Comparison of ENCODE assay signal across 2 cellular contexts in genomic region chr5:74242516-74242915, GRCh38.
TF ChIP-seq lines count a peak whose summit lies in the region.

No MANE protein-coding gene starts in this region.

TF ChIP-seq in IMR-90, 13 proteins besides CTCF, POLR2A, EP300 and RAD21 (continued from another document):
- TF ChIP-seq MAFK (IDR thresholded peaks at IDR 0.05; ENCODE audit: low read depth, low read length), result no peak
- no peak for TF ChIP-seq RCOR1 (IDR thresholded peaks at IDR 0.05; ENCODE audit: insufficient replicate concordance, low read length)
- no peak for TF ChIP-seq CEBPB (IDR thresholded peaks at IDR 0.05; ENCODE audit: low read depth, low read length)
- no peak for TF ChIP-seq MAZ (IDR thresholded peaks at IDR 0.05; ENCODE audit: borderline replicate concordance, low read depth, low read length)
- TF ChIP-seq NFE2L2 (IDR thresholded peaks at IDR 0.05; ENCODE audit: low read depth, low read length), result no peak
- TF ChIP-seq ELK1 (IDR thresholded peaks at IDR 0.05; ENCODE audit: borderline replicate concordance, low read depth, low read length), result no peak
- no peak for TF ChIP-seq MXI1 (IDR thresholded peaks at IDR 0.05; ENCODE audit: borderline replicate concordance, low read depth, low read length)
TF ChIP-seq in IMR-90: peak in this region for 0.

TF ChIP-seq in GM23338, 12 proteins besides CTCF, POLR2A, EP300 and RAD21 (continued from another document):
- no peak for TF ChIP-seq ZNF462 (CRISPR knock-in tag; IDR thresholded peaks at IDR 0.05)
